15 cellular contexts compared by ENCODE assay signal in genomic region chr11:61290905-61291690, GRCh38. TPM values are rescaled to one million over a fixed set of nuclear protein-coding genes. Genes with fewer than 3 reads are reported as not detected.
DNase-seq lines count a peak whose midpoint lies in the region; ATAC-seq and TF ChIP-seq lines count a peak whose summit lies in the region.
"Had no signal": no experiment of that assay in that cellular context is flagged by ENCODE, and none has a peak within 500 bp of the region (broad histone marks: within the 10 kb centered on the region; RNA-seq: fewer than 3 reads in every experiment).

No MANE protein-coding gene starts in this region.

- no peak for ATAC-seq in activated CD8-positive, alpha-beta memory T cell treated with anti-CD3 and anti-CD28 coated beads, Interleukin-2, amount 10 ng/mL, durations not matched to agents 7 days and 5 days

- no peak overlapping the region for H3K4me2 ChIP-seq in OCI-LY7 (ENCODE audit: low read length)

- H3K4me3 Mint-ChIP-seq in mesothelial cell of epicardium: no peak overlapping the region
- H3K4me3 Mint-ChIP-seq in activated CD8-positive, alpha-beta memory T cell treated with anti-CD3 and anti-CD28 coated beads, Interleukin-2, amount 10 ng/mL, durations not matched to agents 7 days and 5 days: no peak overlapping the region
- H3K4me3 Mint-ChIP-seq: activated naive CD8-positive, alpha-beta T cell treated with anti-CD3 and anti-CD28 coated beads, Interleukin-2, amount 10 ng/mL, durations not matched to agents 7 days and 5 days had no signal

- TF ChIP-seq POLR2A in erythroblast (IDR thresholded peaks at IDR 0.05; ENCODE audit: low read length): no peak

- no TSS peak for BruUV-seq in A673 (replicated peaks; lab: Mats Ljungman, UMichigan)
- BruUV-seq in OCI-LY7 (replicated peaks; lab: Mats Ljungman, UMichigan): no TSS peak

- H3K9me3 ChIP-seq in A673 (ENCODE audit: low read depth, low read length, poor library complexity, severe bottlenecking) (no peaks in the 10 kb centered on the region), OCI-LY7 (ENCODE audit: low read length) (no peaks in the 10 kb centered on the region)

- peaks cover 8% of the 10 kb centered on the region for H3K4me1 Mint-ChIP-seq in mesothelial cell of epicardium
- peaks cover 17% of the 10 kb centered on the region for H3K4me1 Mint-ChIP-seq in activated CD8-positive, alpha-beta memory T cell treated with anti-CD3 and anti-CD28 coated beads, Interleukin-2, amount 10 ng/mL, durations not matched to agents 7 days and 5 days

- TF ChIP-seq CTCF in A673 (conservative IDR thresholded peaks at IDR 0.05; ENCODE audit: low read depth, low read length): peak; percentile 42
- peak; percentile 25 for TF ChIP-seq CTCF in GM10266 (IDR thresholded peaks at IDR 0.05; ENCODE audit: control insufficient read depth, insufficient read depth, low read depth, missing control alignments)
- peak; percentile 65 for TF ChIP-seq CTCF in OCI-LY7 (conservative IDR thresholded peaks at IDR 0.05; ENCODE audit: low read length)
- TF ChIP-seq CTCF in mesothelial cell of epicardium (IDR thresholded peaks at IDR 0.05; ENCODE audit: unreplicated experiment): no peak

- H4K20me1 ChIP-seq in OCI-LY7 (ENCODE audit: insufficient read depth, low read length): no peaks in the 10 kb centered on the region

- DNase-seq in A673 (ENCODE audit: low spot score) (no peak), GM10266 (ENCODE audit: extremely low spot score) (no peak), OCI-LY7 (ENCODE audit: low spot score) (no peak), erythroblast (lab: John Stamatoyannopoulos, UW) (peak; percentile 31 to 48), COR-L47 (lab: John Stamatoyannopoulos, UW) (no peak), mesothelial cell of epicardium (ENCODE audit: low spot score in 2 of 2, unreplicated experiment in 2 of 2) (no peak), GM19240 (ENCODE audit: insufficient read length, low spot score) (no peak)
- no peak for DNase-seq in activated CD8-positive, alpha-beta memory T cell treated with anti-CD3 and anti-CD28 coated beads, Interleukin-2, amount 10 ng/mL, durations not matched to agents 7 days and 5 days
- DNase-seq: activated naive CD8-positive, alpha-beta T cell treated with anti-CD3 and anti-CD28 coated beads, Interleukin-2, amount 10 ng/mL, durations not matched to agents 7 days and 5 days; cerebellar nuclear complex; DMS79; KBM-7; NCI-H446 treated with DMSO at 0.1 percent for 48 hours; OCI-M1; SW 1271 had no signal

- H3K27ac ChIP-seq in A673 (ENCODE audit: low read depth, low read length, poor library complexity, severe bottlenecking) (no peak overlapping the region), OCI-LY7 (ENCODE audit: low read depth, low read length, poor library complexity, severe bottlenecking) (no peak overlapping the region)

- intact Hi-C loops in A673 (cut with micrococcal nuclease; ENCODE audit: unreplicated experiment) (no loop called here), OCI-LY7 (cut with micrococcal nuclease; ENCODE audit: unreplicated experiment) (no loop called here)

- H3K27ac Mint-ChIP-seq in mesothelial cell of epicardium: no peak overlapping the region
- no peak overlapping the region for H3K27ac Mint-ChIP-seq in activated CD8-positive, alpha-beta memory T cell treated with anti-CD3 and anti-CD28 coated beads, Interleukin-2, amount 10 ng/mL, durations not matched to agents 7 days and 5 days
- H3K27ac Mint-ChIP-seq: activated naive CD8-positive, alpha-beta T cell treated with anti-CD3 and anti-CD28 coated beads, Interleukin-2, amount 10 ng/mL, durations not matched to agents 7 days and 5 days had no signal

- POLR2A ChIA-PET in A673 (lab: Charles Lee; ENCODE audit: low non-redundant PET) (no interaction called here), OCI-LY7 (lab: Charles Lee) (interaction anchor here (0.6 kb wide), 1 partner anchor 361 kb away, joined by 3 read pairs; no protein-coding TSS in a partner anchor)

- no peaks in the 10 kb centered on the region for H3K36me3 ChIP-seq in A673 (ENCODE audit: insufficient read depth, low read length, poor library complexity, severe bottlenecking)
- no peaks in the 10 kb centered on the region for H3K36me3 ChIP-seq in OCI-LY7 (ENCODE audit: insufficient read depth, low read length)

- H3K9me2 ChIP-seq in OCI-LY7 (ENCODE audit: insufficient read depth, low read length): no peaks in the 10 kb centered on the region

- H3K4me1 ChIP-seq in A673 (ENCODE audit: insufficient read depth, low read length, poor library complexity, severe bottlenecking) (peaks cover 8% of the 10 kb centered on the region), OCI-LY7 (ENCODE audit: insufficient read depth, low read length, poor library complexity, severe bottlenecking) (peaks cover 24% of the 10 kb centered on the region)

- no peaks in the 10 kb centered on the region for H3K79me2 ChIP-seq in OCI-LY7 (ENCODE audit: insufficient read depth, low read depth, low read length)

- CTCF ChIA-PET in A673 (lab: Charles Lee) (no interaction called here), OCI-LY7 (lab: Charles Lee; ENCODE audit: unreplicated experiment) (no interaction called here)
- CTCF ChIA-PET in activated CD8-positive, alpha-beta memory T cell treated with anti-CD3 and anti-CD28 coated beads, Interleukin-2, amount 10 ng/mL, durations not matched to agents 7 days and 5 days (lab: Charles Lee): interaction anchor here (0.8 to 4.0 kb wide), 2 partner anchors 37 to 90 kb away, joined by 4 to 21 read pairs; no protein-coding TSS in a partner anchor

- H3K36me3 Mint-ChIP-seq in mesothelial cell of epicardium: peaks cover 1% of the 10 kb centered on the region
- H3K36me3 Mint-ChIP-seq in activated CD8-positive, alpha-beta memory T cell treated with anti-CD3 and anti-CD28 coated beads, Interleukin-2, amount 10 ng/mL, durations not matched to agents 7 days and 5 days: no peaks in the 10 kb centered on the region
- H3K36me3 Mint-ChIP-seq: activated naive CD8-positive, alpha-beta T cell treated with anti-CD3 and anti-CD28 coated beads, Interleukin-2, amount 10 ng/mL, durations not matched to agents 7 days and 5 days had no signal

- H2AFZ ChIP-seq in OCI-LY7 (ENCODE audit: low read length): no peak overlapping the region

- H3K27me3 ChIP-seq in A673 (replicated peaks; ENCODE audit: insufficient read depth, low read depth, low read length, poor library complexity): no peaks in the 10 kb centered on the region

- H3K9me3 Mint-ChIP-seq in mesothelial cell of epicardium: no peaks in the 10 kb centered on the region
- no peaks in the 10 kb centered on the region for H3K9me3 Mint-ChIP-seq in activated CD8-positive, alpha-beta memory T cell treated with anti-CD3 and anti-CD28 coated beads, Interleukin-2, amount 10 ng/mL, durations not matched to agents 7 days and 5 days (ENCODE audit: low read depth)
- H3K9me3 Mint-ChIP-seq: activated naive CD8-positive, alpha-beta T cell treated with anti-CD3 and anti-CD28 coated beads, Interleukin-2, amount 10 ng/mL, durations not matched to agents 7 days and 5 days had no signal

- peaks cover 20% of the 10 kb centered on the region for H3K27me3 Mint-ChIP-seq in mesothelial cell of epicardium (ENCODE audit: low read depth)
- peaks cover 13% of the 10 kb centered on the region for H3K27me3 Mint-ChIP-seq in activated CD8-positive, alpha-beta memory T cell treated with anti-CD3 and anti-CD28 coated beads, Interleukin-2, amount 10 ng/mL, durations not matched to agents 7 days and 5 days
- H3K27me3 Mint-ChIP-seq: activated naive CD8-positive, alpha-beta T cell treated with anti-CD3 and anti-CD28 coated beads, Interleukin-2, amount 10 ng/mL, durations not matched to agents 7 days and 5 days had no signal

- H3K4me3 ChIP-seq in A673 (ENCODE audit: low read depth, low read length, poor library complexity, severe bottlenecking) (no peak overlapping the region), OCI-LY7 (ENCODE audit: low read depth, low read length, poor library complexity, severe bottlenecking) (no peak overlapping the region)

RNA-seq across cellular contexts. Expression of gene VWCE, which starts 4.0 kb away (rescaled TPM):
- 8.0 and 8.6 TPM in 2 replicates for total RNA-seq in A673 (2021)
- total RNA-seq in OCI-LY7 (2014; rRNA removed; shearing (Covaris generic)): 0.51 and 0.79 TPM in 2 replicates
- 4.1 and 5.5 TPM in 2 replicates for total RNA-seq in OCI-LY7 (2022)
- total RNA-seq in mesothelial cell of epicardium: 6.2 to 8.7 TPM (median 8.2 TPM) in 3 replicates
- total RNA-seq in activated CD8-positive, alpha-beta memory T cell treated with anti-CD3 and anti-CD28 coated beads, Interleukin-2, amount 10 ng/mL, durations not matched to agents 7 days and 5 days: 1 to 10 TPM; 3.8 to 3.9 TPM

RNA-seq across cellular contexts. Expression of gene DDB1, which starts 41.8 kb away (rescaled TPM):
- 305 and 307 TPM in 2 replicates for total RNA-seq in A673 (2021)
- 194 and 218 TPM in 2 replicates for total RNA-seq in OCI-LY7 (2014; rRNA removed; shearing (Covaris generic))
- total RNA-seq in OCI-LY7 (2022): 211 and 225 TPM in 2 replicates
- 253 to 266 TPM (median 263 TPM) in 3 replicates for total RNA-seq in mesothelial cell of epicardium
- 100 to 1,000 TPM; 189 to 258 TPM for total RNA-seq in activated CD8-positive, alpha-beta memory T cell treated with anti-CD3 and anti-CD28 coated beads, Interleukin-2, amount 10 ng/mL, durations not matched to agents 7 days and 5 days

RNA-seq across cellular contexts. Expression of gene TKFC, which starts 41.9 kb away (rescaled TPM):
- total RNA-seq in A673 (2021): 82.3 and 94.2 TPM in 2 replicates
- 75.3 and 77.8 TPM in 2 replicates for total RNA-seq in OCI-LY7 (2014; rRNA removed; shearing (Covaris generic))
- total RNA-seq in OCI-LY7 (2022): 166 and 169 TPM in 2 replicates
- total RNA-seq in mesothelial cell of epicardium: 74.0 to 83.6 TPM (median 75.8 TPM) in 3 replicates
- 10 to 100 TPM; 36.9 to 42.3 TPM for total RNA-seq in activated CD8-positive, alpha-beta memory T cell treated with anti-CD3 and anti-CD28 coated beads, Interleukin-2, amount 10 ng/mL, durations not matched to agents 7 days and 5 days

RNA-seq across cellular contexts. Expression of gene PGA5, which starts 50.1 kb away (rescaled TPM):
- not detected in 2 replicates for total RNA-seq in A673 (2021)
- total RNA-seq in OCI-LY7 (2014; rRNA removed; shearing (Covaris generic)): not detected in 2 replicates
- total RNA-seq in OCI-LY7 (2022): not detected in 2 replicates
- not detected in 3 replicates for total RNA-seq in mesothelial cell of epicardium
- total RNA-seq in activated CD8-positive, alpha-beta memory T cell treated with anti-CD3 and anti-CD28 coated beads, Interleukin-2, amount 10 ng/mL, durations not matched to agents 7 days and 5 days: not detected
- total RNA-seq: activated naive CD8-positive, alpha-beta T cell treated with anti-CD3 and anti-CD28 coated beads, Interleukin-2, amount 10 ng/mL, durations not matched to agents 7 days and 5 days had no signal

Comparison
In these comparisons a context has a peak if more than half of its experiments do, and no peak if none do; other contexts are left out.
1. DNase-seq: peak in erythroblast (2 of 2); none in A673 (single experiment), GM10266 (single experiment), OCI-LY7 (single experiment), COR-L47 (single experiment), mesothelial cell of epicardium (0 of 2), GM19240 (single experiment) and activated CD8-positive, alpha-beta memory T cell treated with anti-CD3 and anti-CD28 coated beads, Interleukin-2, amount 10 ng/mL, durations not matched to agents 7 days and 5 days (single experiment).